8 cellular contexts compared by ENCODE assay signal in the genomic region with DNA sequence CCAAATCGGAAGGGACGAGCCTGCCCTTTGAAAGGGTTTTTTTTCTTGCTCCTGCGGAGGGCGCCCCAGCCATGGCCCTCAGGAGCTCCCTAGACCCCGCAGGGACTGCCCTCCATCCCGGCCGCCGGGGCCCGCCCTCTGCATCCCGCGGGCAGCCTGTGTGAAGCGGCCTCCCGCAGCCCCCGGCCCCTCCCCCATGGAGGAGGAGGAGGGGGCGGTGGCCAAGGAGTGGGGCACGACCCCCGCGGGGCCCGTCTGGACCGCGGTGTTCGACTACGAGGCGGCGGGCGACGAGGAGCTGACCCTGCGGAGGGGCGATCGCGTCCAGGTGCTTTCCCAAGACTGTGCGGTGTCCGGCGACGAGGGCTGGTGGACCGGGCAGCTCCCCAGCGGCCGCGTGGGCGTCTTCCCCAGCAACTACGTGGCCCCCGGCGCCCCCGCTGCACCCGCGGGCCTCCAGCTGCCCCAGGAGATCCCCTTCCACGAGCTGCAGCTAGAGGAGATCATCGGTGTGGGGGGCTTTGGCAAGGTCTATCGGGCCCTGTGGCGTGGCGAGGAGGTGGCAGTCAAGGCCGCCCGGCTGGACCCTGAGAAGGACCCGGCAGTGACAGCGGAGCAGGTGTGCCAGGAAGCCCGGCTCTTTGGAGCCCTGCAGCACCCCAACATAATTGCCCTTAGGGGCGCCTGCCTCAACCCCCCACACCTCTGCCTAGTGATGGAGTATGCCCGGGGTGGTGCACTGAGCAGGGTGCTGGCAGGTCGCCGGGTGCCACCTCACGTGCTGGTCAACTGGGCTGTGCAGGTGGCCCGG. TPM values are rescaled to one million over a fixed set of nuclear protein-coding genes. Genes with fewer than 3 reads are reported as not detected.
DNase-seq lines count a peak whose midpoint lies in the region; ATAC-seq and TF ChIP-seq lines count a peak whose summit lies in the region.

No MANE protein-coding gene starts in this region.

- H3K9me3 Mint-ChIP-seq in T-cell: no peaks in the 10 kb centered on the region

- H3K27me3 Mint-ChIP-seq in T-cell: no peaks in the 10 kb centered on the region

- H3K4me1 Mint-ChIP-seq in T-cell: peaks cover 31 to 36% (median 31%) of the 10 kb centered on the region in 3 donors

- H3K4me3 Mint-ChIP-seq in T-cell: peak overlapping the region; percentile 60 to 69 (median 66)

- H3K36me3 ChIP-seq in mucosa of rectum (ENCODE audit: control insufficient read depth in 2 of 2, insufficient read depth in 2 of 2, low read length in 2 of 2): no peaks in the 10 kb centered on the region
- H3K36me3 ChIP-seq in upper lobe of right lung: no peaks in the 10 kb centered on the region

- H3K4me1 ChIP-seq in mucosa of rectum (ENCODE audit: control insufficient read depth in 2 of 2, insufficient read depth in 2 of 2, low read length in 2 of 2): peaks cover 3 to 6% of the 10 kb centered on the region in 2 donors
- H3K4me1 ChIP-seq in upper lobe of right lung: peaks cover 12% of the 10 kb centered on the region

- H3K4me3 ChIP-seq in mucosa of rectum (ENCODE audit: low read length in 2 of 2) (peak overlapping the region; percentile 55 to 67), upper lobe of right lung (peak overlapping the region; percentile 92)

- H3K9me3 ChIP-seq in mucosa of rectum (ENCODE audit: control insufficient read depth in 2 of 2, low read length in 2 of 2) (no peaks in the 10 kb centered on the region), upper lobe of right lung (no peaks in the 10 kb centered on the region)

- peak overlapping the region in 1 of 2 donors; percentile 56 for H3K9ac ChIP-seq in mucosa of rectum (ENCODE audit: low read depth in 1 of 2, low read length in 2 of 2)

- TF ChIP-seq CTCF in upper lobe of right lung (IDR thresholded peaks at IDR 0.05): peak; percentile 6

- H3K27ac Mint-ChIP-seq in T-cell: no peak overlapping the region

- H3K27ac ChIP-seq in mucosa of rectum (ENCODE audit: low read depth in 2 of 2, low read length in 2 of 2): no peak overlapping the region
- H3K27ac ChIP-seq in upper lobe of right lung: peak overlapping the region; percentile 36

- intact Hi-C loops in Right ventricle myocardium superior (cut with DNase I): no loop called here
- intact Hi-C loops in Right ventricle myocardium inferior (cut with DNase I): loop anchor here (5.0 kb wide), 1 partner anchor 90 kb away; no protein-coding TSS in a partner anchor
- intact Hi-C loops in upper lobe of right lung (cut with DNase I): no loop called here

- POLR2A ChIA-PET in T-cell (lab: Charles Lee): interaction anchor here in 1 of 2 donors (0.6 kb wide), 1 partner anchor 94 kb away, joined by 3 read pairs; no protein-coding TSS in a partner anchor

- peak; percentile 14 for ATAC-seq in Right ventricle myocardium superior (ENCODE audit: poor library complexity)
- ATAC-seq in Right ventricle myocardium inferior: no peak
- ATAC-seq in HG03175 (IDR thresholded peaks at IDR 0.05; ENCODE audit: unreplicated experiment): peak; percentile 2
- peak in 2 of 4 experiments; percentile 3 to 7 for ATAC-seq in T-cell (replicated peaks in 1 of 4)
- ATAC-seq in upper lobe of right lung: peak; percentile 42

- H3K27me3 ChIP-seq in mucosa of rectum (ENCODE audit: control insufficient read depth in 2 of 2, insufficient read depth in 2 of 2, low read length in 2 of 2): no peaks in the 10 kb centered on the region
- H3K27me3 ChIP-seq in upper lobe of right lung: no peaks in the 10 kb centered on the region

- CTCF ChIA-PET in T-cell (lab: Charles Lee): interaction anchor here in 1 of 2 donors (0.6 kb wide), 1 partner anchor 250 kb away, joined by 3 read pairs; no protein-coding TSS in a partner anchor

- DNase-seq in Right ventricle myocardium superior: peak; percentile 56
- no peak for DNase-seq in Right ventricle myocardium inferior (ENCODE audit: missing footprints)
- DNase-seq in T-cell: peak in 9 of 34 experiments; percentile 2 to 14 (median 7)
- peak; percentile 8 for DNase-seq in effector CD4-positive, alpha-beta T cell
- peak; percentile 70 for DNase-seq in upper lobe of right lung
- no peak for DNase-seq in effector CD8-positive, alpha-beta T cell (lab: John Stamatoyannopoulos, UW)

- H3K36me3 Mint-ChIP-seq in T-cell: no peaks in the 10 kb centered on the region

RNA-seq across cellular contexts. Expression of a gene that starts 0.8 kb away (rescaled TPM):
- total RNA-seq in Right ventricle myocardium superior: 18.1 TPM
- total RNA-seq in Right ventricle myocardium inferior: 22.7 TPM
- total RNA-seq in T-cell: 10 to 100 TPM; 20.9 to 39.6 (median 33.0) TPM
- 17.2 TPM for total RNA-seq in upper lobe of right lung

RNA-seq across cellular contexts. Expression of a gene that starts 26.1 kb away (rescaled TPM):
- total RNA-seq in Right ventricle myocardium superior (not detected), Right ventricle myocardium inferior (not detected), T-cell (not detected), upper lobe of right lung (not detected)

RNA-seq across cellular contexts. Expression of a gene that starts 34.4 kb away (rescaled TPM):
- not detected for total RNA-seq in Right ventricle myocardium superior
- total RNA-seq in Right ventricle myocardium inferior: not detected
- total RNA-seq in T-cell: 1 to 10 TPM in 4 of 5 donors, under 1 TPM in 1; 0.82 to 2.3 (median 1.2) TPM
- not detected for total RNA-seq in upper lobe of right lung

Comparison
In these comparisons a context has a peak if more than half of its experiments do, and no peak if none do; other contexts are left out.
1. DNase-seq: peak in Right ventricle myocardium superior (single experiment), effector CD4-positive, alpha-beta T cell (single experiment) and upper lobe of right lung (single experiment); none in Right ventricle myocardium inferior (single experiment) and effector CD8-positive, alpha-beta T cell (single experiment).